Comparison of ENCODE assay signal across 10 cellular contexts in the genomic region with DNA sequence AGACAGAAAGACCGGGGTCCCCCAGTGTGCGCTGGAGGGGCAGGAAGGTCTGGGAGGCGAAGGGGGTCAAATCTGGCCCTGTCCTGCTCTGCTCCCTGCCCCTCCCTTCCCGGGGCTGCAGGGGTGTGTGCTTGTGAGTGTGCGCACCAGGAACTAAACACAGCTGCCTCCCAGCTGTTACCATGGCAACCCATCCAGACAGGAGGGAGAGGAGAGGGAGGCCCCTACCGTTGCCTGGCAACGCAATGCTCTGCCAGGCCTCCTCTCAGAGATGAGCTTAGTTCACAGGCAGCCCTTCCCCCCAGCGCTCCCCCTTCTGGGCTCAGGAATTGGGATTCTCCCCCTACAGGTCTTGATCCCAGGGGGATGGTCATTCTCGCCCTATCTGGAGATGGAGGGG. TPM values are rescaled to one million over a fixed set of nuclear protein-coding genes. Genes with fewer than 3 reads are reported as not detected.
A peak's percentile ranks its signal among the peaks of the same experiment; 100 is the strongest.
DNase-seq lines count a peak whose midpoint lies in the region; TF ChIP-seq lines count a peak whose summit lies in the region.
"Had no signal": no experiment of that assay in that cellular context is flagged by ENCODE, and none has a peak within 500 bp of the region (broad histone marks: within the 10 kb centered on the region; RNA-seq: fewer than 3 reads in every experiment).

No MANE protein-coding gene starts in this region.

- H3K23ac ChIP-seq in neuronal stem cell (ENCODE audit: low read depth, low read length, poor library complexity): no peak overlapping the region

- H3K4me1 ChIP-seq in neuronal stem cell (ENCODE audit: control insufficient read depth in 2 of 2, insufficient read depth in 1 of 2, low read depth in 1 of 2, low read length in 2 of 2): peaks cover 38 to 42% of the 10 kb centered on the region in 2 donors
- H3K4me1 ChIP-seq: parathyroid adenoma had no signal

- H2BK15ac ChIP-seq in neuronal stem cell (ENCODE audit: low read length): no peak overlapping the region

- H3K4me2 ChIP-seq in neuronal stem cell (ENCODE audit: insufficient read depth, low read length, poor library complexity, severe bottlenecking): peak overlapping the region; percentile 46

- H2AK5ac ChIP-seq in neuronal stem cell (ENCODE audit: low read depth, low read length): peak overlapping the region; percentile 65

- peak overlapping the region; percentile 79 for H2BK5ac ChIP-seq in neuronal stem cell (ENCODE audit: low read length)

- H3K4ac ChIP-seq in neuronal stem cell (ENCODE audit: low read length): no peak overlapping the region

- H3K9me3 ChIP-seq in neuronal stem cell (replicated peaks in 1 of 2; ENCODE audit: control insufficient read depth in 2 of 2, insufficient read depth in 1 of 2, low read depth in 1 of 2, low read length in 2 of 2): no peaks in the 10 kb centered on the region

- H4K91ac ChIP-seq in neuronal stem cell (ENCODE audit: low read depth, low read length, poor library complexity): no peak overlapping the region

- H3K36me3 ChIP-seq in neuronal stem cell (replicated peaks in 1 of 2; ENCODE audit: control insufficient read depth in 2 of 2, insufficient read depth in 2 of 2, low read length in 2 of 2): peaks cover 2 to 10% of the 10 kb centered on the region in 2 donors

- no peak overlapping the region for H3K9ac ChIP-seq in neuronal stem cell (ENCODE audit: low read depth, low read length, poor library complexity)
- H3K9ac ChIP-seq: parathyroid adenoma had no signal

- no peak for TF ChIP-seq CTCF in RWPE1 (conservative IDR thresholded peaks at IDR 0.05; ENCODE audit: low read depth)

- H3K18ac ChIP-seq in neuronal stem cell (ENCODE audit: low read length): peak overlapping the region; percentile 96

- peak; percentile 65 for DNase-seq in activated CD4-positive, alpha-beta T cell treated with anti-CD3 and anti-CD28 coated beads for 48 hours
- DNase-seq in activated CD4-positive, alpha-beta T cell treated with anti-CD3 and anti-CD28 coated beads, Interleukin-2, amount 50 U/mL, for 4 hours: no peak
- peak; percentile 99 for DNase-seq in NCI-H1105 (lab: John Stamatoyannopoulos, UW)
- DNase-seq in RWPE1 (ENCODE audit: low spot score): peak; percentile 84
- DNase-seq in dermis microvascular lymphatic vessel endothelial cell (ENCODE audit: low read depth in 2 of 2): peak; percentile 45 to 48
- DNase-seq in neuronal stem cell (ENCODE audit: low spot score): peak; percentile 98
- no peak for DNase-seq in activated T-cell treated with anti-CD3 and anti-CD28 coated beads, Interleukin-2, amount 50 U/mL, for 1 hour
- no peak for DNase-seq in activated naive CD4-positive, alpha-beta T cell treated with anti-CD3 and anti-CD28 coated beads, Interleukin-2, amount 50 U/mL, for 16 hours

- no peaks in the 10 kb centered on the region for H3K27me3 ChIP-seq in neuronal stem cell (ENCODE audit: control insufficient read depth in 3 of 3, insufficient read depth in 3 of 3, low read depth in 1 of 3, low read length in 3 of 3)

- no peak overlapping the region for H4K8ac ChIP-seq in neuronal stem cell (ENCODE audit: low read depth, low read length)

- POLR2A ChIA-PET in RWPE1 (lab: Yijun Ruan, JAX; ENCODE audit: low non-redundant PET): no interaction called here

- peak overlapping the region; percentile 69 for H2AFZ ChIP-seq in neuronal stem cell (ENCODE audit: low read length)
- H2AFZ ChIP-seq: parathyroid adenoma had no signal

- no peak overlapping the region for H3K4me3 ChIP-seq in neuronal stem cell (ENCODE audit: low read length in 2 of 2)

- H2BK12ac ChIP-seq in neuronal stem cell (ENCODE audit: low read length): peak overlapping the region; percentile 100

- no peak overlapping the region for H2BK120ac ChIP-seq in neuronal stem cell (ENCODE audit: low read depth, low read length)

- H3K79me1 ChIP-seq in neuronal stem cell (ENCODE audit: low read depth, low read length): peaks cover 5% of the 10 kb centered on the region

- H3K27ac ChIP-seq in RWPE1: no peak overlapping the region
- H3K27ac ChIP-seq in neuronal stem cell (replicated peaks; ENCODE audit: low read length): peak overlapping the region; percentile 72
- H3K27ac ChIP-seq: parathyroid adenoma had no signal

- CTCF ChIA-PET in RWPE1 (lab: Yijun Ruan, JAX): interaction anchor here (0.5 to 0.7 kb wide), 3 partner anchors 18 to 47 kb away, joined by 3 to 5 read pairs (median 3); no protein-coding TSS in a partner anchor

- no peak overlapping the region for H3K14ac ChIP-seq in neuronal stem cell (ENCODE audit: low read length)

- no CpG with 5 or more reads among the region's 9 CpGs for WGBS in neuronal stem cell (ENCODE audit: extremely low coverage in 2 of 2, insufficient read length in 2 of 2, insufficient replicate concordance in 1 of 2), 2 donors

RNA-seq across cellular contexts. Expression of gene NYAP1, which starts 6.1 kb away (rescaled TPM):
- 2.1 and 3.9 TPM in 2 replicates for total RNA-seq in dermis microvascular lymphatic vessel endothelial cell
- 4.4 TPM for polyA plus RNA-seq in neuronal stem cell (2013, experiment 1 of 2)
- polyA plus RNA-seq in neuronal stem cell (2013, experiment 2 of 2): 4.5 TPM
- total RNA-seq: T-helper 2 cell treated with Interferon-gamma antibody and Interleukin-4, amounts not matched to agents 100 ng/mL and 5 ng/mL, for 36 hours had no signal

RNA-seq across cellular contexts. Expression of gene TSC22D4, which starts 10.8 kb away (rescaled TPM):
- total RNA-seq in dermis microvascular lymphatic vessel endothelial cell: 18.5 and 37.6 TPM in 2 replicates
- 17.3 TPM for polyA plus RNA-seq in neuronal stem cell (2013, experiment 1 of 2)
- 16.1 TPM for polyA plus RNA-seq in neuronal stem cell (2013, experiment 2 of 2)

RNA-seq across cellular contexts. Expression of gene SPACDR, which starts 25.8 kb away (rescaled TPM):
- total RNA-seq in dermis microvascular lymphatic vessel endothelial cell: 0.39 and 0.76 TPM in 2 replicates
- 1.6 TPM for polyA plus RNA-seq in neuronal stem cell (2013, experiment 1 of 2)
- 1.2 TPM for polyA plus RNA-seq in neuronal stem cell (2013, experiment 2 of 2)

RNA-seq across cellular contexts. Expression of gene AGFG2, which starts 49.2 kb away (rescaled TPM):
- total RNA-seq in dermis microvascular lymphatic vessel endothelial cell: 28.5 and 51.7 TPM in 2 replicates
- 3.2 TPM for polyA plus RNA-seq in neuronal stem cell (2013, experiment 1 of 2)
- polyA plus RNA-seq in neuronal stem cell (2013, experiment 2 of 2): 4.6 TPM

RNA-seq across cellular contexts. Expression of gene PPP1R35, which starts 53.5 kb away (rescaled TPM):
- total RNA-seq in dermis microvascular lymphatic vessel endothelial cell: 10.1 and 11.6 TPM in 2 replicates
- 72.3 TPM for polyA plus RNA-seq in neuronal stem cell (2013, experiment 1 of 2)
- polyA plus RNA-seq in neuronal stem cell (2013, experiment 2 of 2): 69.0 TPM

Comparison
In these comparisons a context has a peak if more than half of its experiments do, and no peak if none do; other contexts are left out.
1. DNase-seq: peak in activated CD4-positive, alpha-beta T cell treated with anti-CD3 and anti-CD28 coated beads for 48 hours (single experiment), NCI-H1105 (single experiment), RWPE1 (single experiment), dermis microvascular lymphatic vessel endothelial cell (2 of 2) and neuronal stem cell (single experiment); none in activated CD4-positive, alpha-beta T cell treated with anti-CD3 and anti-CD28 coated beads, Interleukin-2, amount 50 U/mL, for 4 hours (0 of 2), activated T-cell treated with anti-CD3 and anti-CD28 coated beads, Interleukin-2, amount 50 U/mL, for 1 hour (single experiment) and activated naive CD4-positive, alpha-beta T cell treated with anti-CD3 and anti-CD28 coated beads, Interleukin-2, amount 50 U/mL, for 16 hours (single experiment).